In the genomic region with DNA sequence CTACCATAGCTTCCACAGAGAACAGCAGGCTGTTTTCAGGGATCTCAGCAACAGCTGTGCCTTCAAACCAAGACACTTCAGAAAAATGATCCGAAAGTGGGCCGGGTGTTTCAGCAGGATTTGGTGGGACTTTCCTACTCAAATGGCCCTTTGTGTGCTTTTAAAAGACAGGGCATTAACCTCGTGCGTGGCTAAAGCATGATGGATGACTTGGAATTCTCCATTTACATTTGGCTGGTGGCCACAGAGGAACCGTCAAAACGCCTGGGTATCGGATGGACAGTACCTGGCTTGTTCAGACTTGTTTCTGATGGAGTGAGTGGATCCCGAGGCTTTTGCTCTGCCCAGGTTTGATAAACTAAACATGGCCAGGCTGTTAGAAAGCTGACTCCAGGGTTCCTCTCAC, we compare ENCODE assay signal across 14 cellular contexts. TPM values are rescaled to one million over a fixed set of nuclear protein-coding genes. Genes with fewer than 3 reads are reported as not detected.
DNase-seq lines count a peak whose midpoint lies in the region; ATAC-seq and TF ChIP-seq lines count a peak whose summit lies in the region.
"Had no signal": no experiment of that assay in that cellular context is flagged by ENCODE, and none has a peak within 500 bp of the region (broad histone marks: within the 10 kb centered on the region; RNA-seq: fewer than 3 reads in every experiment).

No MANE protein-coding gene starts in this region.

- H2AK5ac ChIP-seq in IMR-90 (ENCODE audit: low read depth, low read length), result peak overlapping the region; percentile 40; the same call in 1 of the 2 replicates

- H3K56ac ChIP-seq in IMR-90 (ENCODE audit: extremely low read depth, insufficient read depth, low read length), result no peak overlapping the region

- no peaks in the 10 kb centered on the region for H3K79me2 ChIP-seq in GM23248 (ENCODE audit: insufficient read depth)

- H4K91ac ChIP-seq in IMR-90 (ENCODE audit: insufficient read depth, low read depth, low read length), result no peak overlapping the region; the same call in 1 of the 2 replicates

- TF ChIP-seq RAD21 in IMR-90 (IDR thresholded peaks at IDR 0.05; ENCODE audit: low read length), result no peak

- H2BK20ac ChIP-seq in IMR-90 (ENCODE audit: low read depth, low read length), result peak overlapping the region; percentile 59

- intact Hi-C loops in IMR-90 (cut with micrococcal nuclease) (no loop called here), posterior cingulate gyrus (cut with DNase I) (no loop called here)

- no TSS peak for BruUV-seq in IMR-90 (replicated peaks; lab: Mats Ljungman, UMichigan)

- peak overlapping the region; percentile 68 for H2AFZ ChIP-seq in IMR-90 (replicated peaks; ENCODE audit: low read length, poor library complexity)
- no peak overlapping the region for H2AFZ ChIP-seq in GM23248

- H3K27me3 ChIP-seq in IMR-90 (ENCODE audit: control insufficient read depth, insufficient read depth, low read length) (no peaks in the 10 kb centered on the region), GM23248 (replicated peaks; ENCODE audit: insufficient read depth) (no peaks in the 10 kb centered on the region)
- H3K27me3 ChIP-seq: MG63, right lobe of liver had no signal

- dilution Hi-C loops in IMR-90 (cut with HindIII; ENCODE audit: low sequenced_read_pairs, unreplicated experiment), result no loop called here

- H3K79me1 ChIP-seq in IMR-90 (ENCODE audit: low read depth in 1 of 2, low read length in 2 of 2), result no peaks in the 10 kb centered on the region

- H2BK15ac ChIP-seq in IMR-90 (ENCODE audit: low read depth, low read length), result peak overlapping the region; percentile 24; the same call in 1 of the 3 replicates

- no peak overlapping the region for H2AK9ac ChIP-seq in IMR-90 (replicated peaks; ENCODE audit: low read depth, low read length, poor library complexity)

- POLR2A ChIA-PET in IMR-90 (lab: Charles Lee; ENCODE audit: unreplicated experiment), result no interaction called here

- H3K4ac ChIP-seq in IMR-90 (ENCODE audit: low read depth, low read length), result peak overlapping the region; percentile 59

- peak overlapping the region; percentile 78 for H2BK120ac ChIP-seq in IMR-90 (ENCODE audit: low read depth, low read length)

- peaks cover 8% of the 10 kb centered on the region for H3K4me1 ChIP-seq in IMR-90 (ENCODE audit: control insufficient read depth, insufficient read depth, low read length)
- peaks cover 10% of the 10 kb centered on the region for H3K4me1 ChIP-seq in GM23248 (ENCODE audit: insufficient read depth)
- H3K4me1 ChIP-seq: right lobe of liver had no signal

- TF ChIP-seq POLR2A in IMR-90 (IDR thresholded peaks at IDR 0.05; ENCODE audit: low read depth, low read length), result no peak

- TF ChIP-seq CTCF in IMR-90 (conservative IDR thresholded peaks at IDR 0.05; ENCODE audit: low read depth, low read length), result no peak

- H3K4me2 ChIP-seq in IMR-90 (ENCODE audit: low read depth, low read length), result no peak overlapping the region
- no peak overlapping the region for H3K4me2 ChIP-seq in GM23248 (ENCODE audit: unreplicated experiment)

- H3K23ac ChIP-seq in IMR-90 (ENCODE audit: low read depth, low read length), result 0 out of 2 replicates have a peak overlapping the region, but pooled peaks have one; percentile 32

- H3K9me3 ChIP-seq in IMR-90 (ENCODE audit: control insufficient read depth, insufficient read depth, low read length), result no peaks in the 10 kb centered on the region
- no peaks in the 10 kb centered on the region for H3K9me3 ChIP-seq in GM23248 (ENCODE audit: low read depth)
- H3K9me3 ChIP-seq: MG63, right lobe of liver had no signal

- H3F3A ChIP-seq in GM23248 (ENCODE audit: insufficient read depth), result peaks cover 8% of the 10 kb centered on the region

- no peak overlapping the region; the same call in 1 of the 2 replicates for H3K9ac ChIP-seq in IMR-90 (ENCODE audit: low read depth, low read length)
- no peak overlapping the region for H3K9ac ChIP-seq in GM23248

- H3K14ac ChIP-seq in IMR-90 (replicated peaks; ENCODE audit: low read depth, low read length), result peak overlapping the region; percentile 46

- no CpG with 5 or more reads among the region's 8 CpGs for WGBS in IMR-90 (ENCODE audit: extremely low coverage in 2 of 2, insufficient read length in 1 of 2), 2 experiments
- WGBS in GM23248 (ENCODE audit: low coverage in 1 of 2, low lambda C conversion rate in 2 of 2, missing lambda C conversion rate in 2 of 2), 2 experiments, result 84 to 87% methylated on average over 8 of the region's 8 CpGs

- peaks cover 8% of the 10 kb centered on the region for H3K9me1 ChIP-seq in IMR-90 (ENCODE audit: insufficient read depth, low read length)

- peak overlapping the region; percentile 15; the same call in 1 of the 2 replicates for H3K27ac ChIP-seq in IMR-90 (ENCODE audit: insufficient read depth, low read length)
- no peak overlapping the region for H3K27ac ChIP-seq in GM23248
- H3K27ac ChIP-seq: right lobe of liver had no signal

- CTCF ChIA-PET in IMR-90 (lab: Yijun Ruan, JAX), result no interaction called here

- H3K36me3 ChIP-seq in IMR-90 (ENCODE audit: control insufficient read depth, insufficient read depth, low read length) (no peaks in the 10 kb centered on the region), GM23248 (ENCODE audit: low read depth) (no peaks in the 10 kb centered on the region)
- H3K36me3 ChIP-seq: MG63, right lobe of liver had no signal

- H3K9me2 ChIP-seq in GM23248 (ENCODE audit: insufficient read depth), result no peaks in the 10 kb centered on the region

- H3K18ac ChIP-seq in IMR-90 (ENCODE audit: low read depth, low read length), result peak overlapping the region; percentile 48

- DNase-seq in DMS153 treated with DMSO at 0.1 percent for 48 hours (lab: John Stamatoyannopoulos, UW; ENCODE audit: unreplicated experiment) (peak; percentile 18), IMR-90 (no peak), SW480 (ENCODE audit: low spot score) (peak; percentile 43), myocyte (ENCODE audit: low read depth) (peak; percentile 78), posterior cingulate gyrus (no peak), GM23248 (no peak), hepatic stellate cell (ENCODE audit: low spot score) (no peak)
- DNase-seq in stimulated activated CD4-positive, alpha-beta T cell treated with anti-CD3 and anti-CD28 coated beads, Interleukin-12 subunit alpha, Interleukin-12 subunit beta, amount 100 ng/mL, for 4 hours, result no peak
- DNase-seq: amygdala; effector CD8-positive, alpha-beta T cell; hypothalamus; MG63; right lobe of liver had no signal

- H4K5ac ChIP-seq in IMR-90 (ENCODE audit: low read depth, low read length), result peak overlapping the region; percentile 19

- in situ Hi-C loops in IMR-90 (cut with MboI; ENCODE audit: low sequenced_read_pairs) (no loop called here), GM23248 (cut with MboI) (no loop called here)

- H4K20me1 ChIP-seq in IMR-90 (ENCODE audit: insufficient read depth, low read length) (no peaks in the 10 kb centered on the region), GM23248 (ENCODE audit: insufficient read depth) (no peaks in the 10 kb centered on the region)

- peak; percentile 16; the same call in 1 of the 2 replicates for ATAC-seq in IMR-90 (ENCODE audit: low read depth)
- ATAC-seq: right lobe of liver had no signal

- H4K8ac ChIP-seq in IMR-90 (ENCODE audit: low read depth in 2 of 2, low read length in 2 of 2), result peak overlapping the region; percentile 28 to 70; a peak in 3 of 4 replicates

- H3K4me3 ChIP-seq in IMR-90 (ENCODE audit: insufficient read depth, low read depth, low read length) (no peak overlapping the region), GM23248 (no peak overlapping the region)
- H3K4me3 ChIP-seq: MG63, right lobe of liver had no signal

- H2BK5ac ChIP-seq in IMR-90 (ENCODE audit: low read depth, low read length, poor library complexity, severe bottlenecking), result no peak overlapping the region

TF ChIP-seq in IMR-90, 13 proteins besides CTCF, POLR2A, EP300 and RAD21 (continues in another document):
- no peak for TF ChIP-seq MXI1 (IDR thresholded peaks at IDR 0.05; ENCODE audit: borderline replicate concordance, low read depth, low read length)
- no peak for TF ChIP-seq BHLHE40 (IDR thresholded peaks at IDR 0.05; ENCODE audit: low read depth, low read length)
- TF ChIP-seq MAZ (IDR thresholded peaks at IDR 0.05; ENCODE audit: borderline replicate concordance, low read depth, low read length), result no peak
- TF ChIP-seq MAFK (IDR thresholded peaks at IDR 0.05; ENCODE audit: low read depth, low read length), result no peak
- no peak for TF ChIP-seq USF2 (IDR thresholded peaks at IDR 0.05; ENCODE audit: low read depth, low read length)
- no peak for TF ChIP-seq CEBPB (IDR thresholded peaks at IDR 0.05; ENCODE audit: low read depth, low read length)
- TF ChIP-seq CHD1 (IDR thresholded peaks at IDR 0.05; ENCODE audit: low read depth, low read length), result no peak

RNA-seq across cellular contexts. Expression of gene ADAM19, which starts 36.5 kb away (rescaled TPM):
- 35.5 and 38.3 TPM in 2 replicates for total RNA-seq in IMR-90 (2012; rRNA removed)
- 47.8 and 49.2 TPM in 2 replicates for polyA plus RNA-seq in IMR-90 (2012; rRNA removed)
- 25.7 and 37.1 TPM in 2 replicates for polyA plus RNA-seq in IMR-90 (2012; cell fraction: cytosol; rRNA removed)
- polyA plus RNA-seq in IMR-90 (2012; cell fraction: nucleus; rRNA removed; ENCODE audit: low replicate concordance), result 70.4 and 79.6 TPM in 2 replicates
- total RNA-seq in myocyte, result 33.4 and 36.8 TPM in 2 replicates
- polyA plus RNA-seq in myocyte (2012), result 52.7 TPM
- total RNA-seq in GM23248 (2014; rRNA removed; shearing (Covaris generic)), result 20.5 and 21.1 TPM in 2 replicates
- 18.1 and 18.8 TPM in 2 replicates for polyA plus RNA-seq in GM23248 (2016; fragmentation: Nextera tagmentation; extraction: Ambion mirVana)

RNA-seq across cellular contexts. Expression of gene SOX30, which starts 40.2 kb away (rescaled TPM):
- total RNA-seq in IMR-90 (2012; rRNA removed) (not detected in 2 replicates), myocyte (0.05 and 0.47 TPM in 2 replicates)
- polyA plus RNA-seq in IMR-90 (2012; rRNA removed) (not detected in 2 replicates), GM23248 (2016; fragmentation: Nextera tagmentation; extraction: Ambion mirVana) (0.08 TPM in 2 replicates)
- polyA plus RNA-seq in IMR-90 (2012; cell fraction: cytosol; rRNA removed), result 0.02 and 0.04 TPM in 2 replicates
- 0.06 TPM in 1 of 2 replicates, not detected in the other for polyA plus RNA-seq in IMR-90 (2012; cell fraction: nucleus; rRNA removed; ENCODE audit: low replicate concordance)
- 0.06 TPM for polyA plus RNA-seq in myocyte (2012)
- not detected in 2 replicates for total RNA-seq in GM23248 (2014; rRNA removed; shearing (Covaris generic))

RNA-seq across cellular contexts. Expression of gene C5orf52, which starts 59.3 kb away (rescaled TPM):
- total RNA-seq in IMR-90 (2012; rRNA removed), result not detected in 2 replicates
- polyA plus RNA-seq in IMR-90 (2012; rRNA removed), result not detected in 2 replicates
- not detected in 2 replicates for polyA plus RNA-seq in IMR-90 (2012; cell fraction: cytosol; rRNA removed)
- not detected in 2 replicates for polyA plus RNA-seq in IMR-90 (2012; cell fraction: nucleus; rRNA removed; ENCODE audit: low replicate concordance)
- total RNA-seq in myocyte, result not detected in 2 replicates
- polyA plus RNA-seq in myocyte (2012), result not detected
- total RNA-seq in GM23248 (2014; rRNA removed; shearing (Covaris generic)), result not detected in 2 replicates
- not detected in 2 replicates for polyA plus RNA-seq in GM23248 (2016; fragmentation: Nextera tagmentation; extraction: Ambion mirVana)
- total RNA-seq: CD4-positive, alpha-beta memory T cell; right lobe of liver had no signal
- polyA plus RNA-seq: CD4-positive, alpha-beta memory T cell had no signal

Comparison
In these comparisons a context has a peak if more than half of its experiments do, and no peak if none do; other contexts are left out.
1. DNase-seq: peak in DMS153 treated with DMSO at 0.1 percent for 48 hours (single experiment), SW480 (single experiment) and myocyte (single experiment); none in IMR-90 (single experiment), stimulated activated CD4-positive, alpha-beta T cell treated with anti-CD3 and anti-CD28 coated beads, Interleukin-12 subunit alpha, Interleukin-12 subunit beta, amount 100 ng/mL, for 4 hours (single experiment), posterior cingulate gyrus (0 of 10), GM23248 (single experiment) and hepatic stellate cell (single experiment).